9 cellular contexts compared by ENCODE assay signal in the genomic region with DNA sequence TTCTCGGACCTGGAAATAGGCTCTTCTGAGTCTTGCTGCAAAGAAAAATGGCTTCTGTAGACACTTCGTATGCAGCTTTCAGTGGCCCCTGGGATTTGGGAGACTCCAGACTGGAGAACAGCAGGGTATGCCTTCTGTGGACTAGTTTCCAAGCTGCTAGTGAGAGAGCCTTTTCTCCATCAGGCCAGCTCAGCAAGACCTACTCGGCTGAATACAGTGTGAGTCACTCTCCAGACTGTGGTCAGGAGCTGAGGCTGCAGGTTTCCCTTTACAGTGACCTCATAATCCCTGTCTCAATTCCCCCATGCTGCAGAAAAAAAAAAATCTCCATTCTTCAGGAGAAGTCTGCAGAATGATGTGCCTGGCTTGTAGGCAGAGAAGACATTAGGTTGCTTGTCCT.
DNase-seq lines count a peak whose midpoint lies in the region; ATAC-seq and TF ChIP-seq lines count a peak whose summit lies in the region.
"Had no signal": no experiment of that assay in that cellular context is flagged by ENCODE, and none has a peak within 500 bp of the region (broad histone marks: within the 10 kb centered on the region; RNA-seq: fewer than 3 reads in every experiment).

No MANE protein-coding gene starts in this region.

- H3K79me2 ChIP-seq in fibroblast of lung (ENCODE audit: control insufficient read depth, insufficient read depth, low read length) = no peaks in the 10 kb centered on the region

- no peak overlapping the region for H2AFZ ChIP-seq in fibroblast of lung (ENCODE audit: low read length)

- H3K36me3 Mint-ChIP-seq in naive thymus-derived CD8-positive, alpha-beta T cell = no peaks in the 10 kb centered on the region

- CTCF ChIA-PET in RWPE1 (lab: Yijun Ruan, JAX) = interaction anchor here (0.5 to 1.5 kb wide), 5 partner anchors 96 to 603 kb away, joined by 3 to 6 read pairs (median 5); no protein-coding TSS in a partner anchor

- no peak overlapping the region for H3K9ac ChIP-seq in fibroblast of lung (ENCODE audit: insufficient read depth, low read length)

- no peak overlapping the region for H3K4me2 ChIP-seq in fibroblast of lung (ENCODE audit: extremely low read depth, insufficient read depth, low read length)

- no peak overlapping the region for H3K27ac ChIP-seq in RWPE1
- no peak overlapping the region for H3K27ac ChIP-seq in fibroblast of lung (ENCODE audit: insufficient read depth, low read length)

- no peaks in the 10 kb centered on the region for H3K9me3 Mint-ChIP-seq in naive thymus-derived CD8-positive, alpha-beta T cell

- peaks cover 0 to 11% (median 5%) of the 10 kb centered on the region in 4 donors for H3K4me1 Mint-ChIP-seq in naive thymus-derived CD8-positive, alpha-beta T cell

- H3K27me3 ChIP-seq in fibroblast of lung (ENCODE audit: control insufficient read depth, insufficient read depth, low read length) = peaks cover 4% of the 10 kb centered on the region

- H3K4me1 ChIP-seq in fibroblast of lung (ENCODE audit: control insufficient read depth, extremely low read depth, insufficient read depth, low read length) = peaks cover 5% of the 10 kb centered on the region

- no peak overlapping the region for H3K4me3 Mint-ChIP-seq in naive thymus-derived CD8-positive, alpha-beta T cell

- peak; percentile 46 for DNase-seq in stimulated activated CD4-positive, alpha-beta T cell treated with anti-CD3 and anti-CD28 coated beads, Interleukin-4, amount 100 ng/mL, for 24 hours
- DNase-seq in stimulated activated CD4-positive, alpha-beta T cell treated with anti-CD3 and anti-CD28 coated beads, Interleukin-4, amount 100 ng/mL, for 4 hours = no peak
- DNase-seq in RWPE1 (ENCODE audit: low spot score) = peak; percentile 69
- DNase-seq in fibroblast of lung (ENCODE audit: low read depth in 2 of 2) = peak; percentile 86 to 97
- DNase-seq in anterior cingulate cortex (lab: John Stamatoyannopoulos, UW) = no peak
- no peak for DNase-seq in naive thymus-derived CD8-positive, alpha-beta T cell
- DNase-seq: NCI-H748 treated with DMSO at 0.1 percent for 48 hours had no signal

- no peak overlapping the region for H3K4me3 ChIP-seq in fibroblast of lung (replicated peaks in 1 of 4; ENCODE audit: control extremely low read depth in 1 of 4, insufficient read depth in 1 of 4, low read depth in 3 of 4, low read length in 4 of 4)

- H3K27ac Mint-ChIP-seq in naive thymus-derived CD8-positive, alpha-beta T cell = no peak overlapping the region

- ATAC-seq in GM18502 (IDR thresholded peaks at IDR 0.05; ENCODE audit: poor library complexity, unreplicated experiment) (no peak), HG02970 (IDR thresholded peaks at IDR 0.05; ENCODE audit: low FRiP score, unreplicated experiment) (no peak)
- no peak for ATAC-seq in naive thymus-derived CD8-positive, alpha-beta T cell

- H4K20me1 ChIP-seq in fibroblast of lung (ENCODE audit: control insufficient read depth, extremely low read depth, insufficient read depth, low read length) = no peaks in the 10 kb centered on the region

- H3K36me3 ChIP-seq in fibroblast of lung (ENCODE audit: control insufficient read depth, insufficient read depth, low read length) = no peaks in the 10 kb centered on the region

- H3K9me3 ChIP-seq in fibroblast of lung (ENCODE audit: control insufficient read depth, insufficient read depth, low read depth, low read length) = no peaks in the 10 kb centered on the region

- TF ChIP-seq CTCF in RWPE1 (conservative IDR thresholded peaks at IDR 0.05; ENCODE audit: low read depth) = no peak
- no peak for TF ChIP-seq CTCF in fibroblast of lung (conservative IDR thresholded peaks at IDR 0.05 in 1 of 2, IDR thresholded peaks at IDR 0.05 in 1 of 2; ENCODE audit: low read depth in 1 of 2, low read length in 2 of 2)

- no peaks in the 10 kb centered on the region for H3K27me3 Mint-ChIP-seq in naive thymus-derived CD8-positive, alpha-beta T cell

- POLR2A ChIA-PET in RWPE1 (lab: Yijun Ruan, JAX; ENCODE audit: low non-redundant PET) = no interaction called here
- POLR2A ChIA-PET in naive thymus-derived CD8-positive, alpha-beta T cell (lab: Charles Lee) = no interaction called here

Comparison
In these comparisons a context has a peak if more than half of its experiments do, and no peak if none do; other contexts are left out.
1. DNase-seq: peak in stimulated activated CD4-positive, alpha-beta T cell treated with anti-CD3 and anti-CD28 coated beads, Interleukin-4, amount 100 ng/mL, for 24 hours (single experiment), RWPE1 (single experiment) and fibroblast of lung (2 of 2); none in stimulated activated CD4-positive, alpha-beta T cell treated with anti-CD3 and anti-CD28 coated beads, Interleukin-4, amount 100 ng/mL, for 4 hours (0 of 2), anterior cingulate cortex (0 of 58) and naive thymus-derived CD8-positive, alpha-beta T cell (0 of 10).